ENCODE assay signal across 8 cellular contexts in genomic region chr5:72234265-72234700, GRCh38.
A peak's percentile ranks its signal among the peaks of the same experiment; 100 is the strongest.
DNase-seq lines count a peak whose midpoint lies in the region; ATAC-seq and TF ChIP-seq lines count a peak whose summit lies in the region.

No MANE protein-coding gene starts in this region.

- H3K36me3 ChIP-seq in neutrophil = no peaks in the 10 kb centered on the region

- no peak overlapping the region for H3K4me3 ChIP-seq in neutrophil (ENCODE audit: low read depth in 1 of 2, low read length in 1 of 2)

- no peaks in the 10 kb centered on the region for H3K9me3 ChIP-seq in neutrophil

- peak; percentile 73 for ATAC-seq in GM21515 (IDR thresholded peaks at IDR 0.05; ENCODE audit: unreplicated experiment)
- no peak for ATAC-seq in HG02840 (IDR thresholded peaks at IDR 0.05; ENCODE audit: low FRiP score, unreplicated experiment)

- peak overlapping the region; percentile 48 for H3K27ac ChIP-seq in neutrophil

- no peak for TF ChIP-seq CTCF in neutrophil (IDR thresholded peaks at IDR 0.05)

- H3K27me3 ChIP-seq in neutrophil = no peaks in the 10 kb centered on the region

- DNase-seq in DMS53 (lab: John Stamatoyannopoulos, UW) = peak; percentile 34
- DNase-seq in DMS53 treated with DMSO at 0.1 percent for 48 hours (lab: John Stamatoyannopoulos, UW; ENCODE audit: unreplicated experiment) = no peak
- DNase-seq in HS-5 (ENCODE audit: low read depth) = peak; percentile 60
- peak; percentile 5 for DNase-seq in activated gamma-delta T cell treated with anti-CD3 and anti-CD28 coated beads, Interleukin-2, amount 50 U/mL, for 16 hours (ENCODE audit: low read depth)
- no peak for DNase-seq in superior temporal gyrus (ENCODE audit: extremely low spot score)

- peaks cover 44 to 52% of the 10 kb centered on the region in 2 experiments for H3K4me1 ChIP-seq in neutrophil (ENCODE audit: control insufficient read depth in 1 of 2, insufficient read depth in 1 of 2, low read depth in 1 of 2, low read length in 1 of 2)

Comparison
In these comparisons a context has a peak if more than half of its experiments do, and no peak if none do; other contexts are left out.
1. DNase-seq: peak in DMS53 (single experiment), HS-5 (single experiment) and activated gamma-delta T cell treated with anti-CD3 and anti-CD28 coated beads, Interleukin-2, amount 50 U/mL, for 16 hours (single experiment); none in DMS53 treated with DMSO at 0.1 percent for 48 hours (single experiment) and superior temporal gyrus (single experiment).